In genomic region chr3:168511428-168512014, GRCh38 we compare ENCODE assay signal across 11 cellular contexts.
A peak's percentile ranks its signal among the peaks of the same experiment; 100 is the strongest.
DNase-seq lines count a peak whose midpoint lies in the region; ATAC-seq and TF ChIP-seq lines count a peak whose summit lies in the region.
"Had no signal": no experiment of that assay in that cellular context is flagged by ENCODE, and none has a peak within 500 bp of the region (broad histone marks: within the 10 kb centered on the region; RNA-seq: fewer than 3 reads in every experiment).

No MANE protein-coding gene starts in this region.

- H3K27ac ChIP-seq in aorta (ENCODE audit: low read depth in 1 of 2, low read length in 2 of 2), result no peak overlapping the region
- H3K27ac ChIP-seq: uterus had no signal

- no peaks in the 10 kb centered on the region for H3K36me3 ChIP-seq in aorta (ENCODE audit: control insufficient read depth in 1 of 2, insufficient read depth in 2 of 2, low read length in 1 of 2)
- H3K36me3 ChIP-seq: uterus had no signal

- intact Hi-C loops in aorta (cut with DNase I), result loop anchor here in 1 of 2 donors (5.0 kb wide), 1 partner anchor 336 kb away; no protein-coding TSS in a partner anchor

- H3K4me1 Mint-ChIP-seq in endothelial cell (ENCODE audit: unreplicated experiment), result peaks cover 20% of the 10 kb centered on the region
- H3K4me1 Mint-ChIP-seq: activated naive CD4-positive, alpha-beta T cell treated with anti-CD3 and anti-CD28 coated beads, Interleukin-2, amount 10 ng/mL, durations not matched to agents 7 days and 5 days had no signal

- no peaks in the 10 kb centered on the region for H3K27me3 Mint-ChIP-seq in endothelial cell (ENCODE audit: unreplicated experiment)
- H3K27me3 Mint-ChIP-seq: activated naive CD4-positive, alpha-beta T cell treated with anti-CD3 and anti-CD28 coated beads, Interleukin-2, amount 10 ng/mL, durations not matched to agents 7 days and 5 days; natural killer cell treated with Interleukin-12 subunit alpha and Interleukin-12 subunit beta and Interleukin-15 and Interleukin-18, amount 100 ng/mL, for 72 hours had no signal

- H3K4me3 ChIP-seq in retinal pigment epithelial cell (ENCODE audit: low read length) (no peak overlapping the region), aorta (ENCODE audit: low read length in 2 of 2) (no peak overlapping the region)
- H3K4me3 ChIP-seq: uterus had no signal

- H3K27me3 ChIP-seq in aorta (ENCODE audit: control insufficient read depth in 1 of 2, insufficient read depth in 2 of 2, low read length in 1 of 2), result no peaks in the 10 kb centered on the region
- H3K27me3 ChIP-seq: uterus had no signal

- peak; percentile 61 for TF ChIP-seq CTCF in endothelial cell (IDR thresholded peaks at IDR 0.05; ENCODE audit: unreplicated experiment)
- peak; percentile 68 for TF ChIP-seq CTCF in retinal pigment epithelial cell (conservative IDR thresholded peaks at IDR 0.05; ENCODE audit: low read depth, low read length)

- no peaks in the 10 kb centered on the region for H3K36me3 Mint-ChIP-seq in endothelial cell (ENCODE audit: low read depth, unreplicated experiment)
- H3K36me3 Mint-ChIP-seq: activated naive CD4-positive, alpha-beta T cell treated with anti-CD3 and anti-CD28 coated beads, Interleukin-2, amount 10 ng/mL, durations not matched to agents 7 days and 5 days; natural killer cell treated with Interleukin-12 subunit alpha and Interleukin-12 subunit beta and Interleukin-15 and Interleukin-18, amount 100 ng/mL, for 72 hours had no signal

- no peaks in the 10 kb centered on the region for H3K9me3 Mint-ChIP-seq in endothelial cell (ENCODE audit: unreplicated experiment)
- H3K9me3 Mint-ChIP-seq: activated naive CD4-positive, alpha-beta T cell treated with anti-CD3 and anti-CD28 coated beads, Interleukin-2, amount 10 ng/mL, durations not matched to agents 7 days and 5 days; natural killer cell treated with Interleukin-12 subunit alpha and Interleukin-12 subunit beta and Interleukin-15 and Interleukin-18, amount 100 ng/mL, for 72 hours had no signal

- H3K4me3 Mint-ChIP-seq in endothelial cell (ENCODE audit: unreplicated experiment), result no peak overlapping the region
- H3K4me3 Mint-ChIP-seq: activated naive CD4-positive, alpha-beta T cell treated with anti-CD3 and anti-CD28 coated beads, Interleukin-2, amount 10 ng/mL, durations not matched to agents 7 days and 5 days; natural killer cell treated with Interleukin-12 subunit alpha and Interleukin-12 subunit beta and Interleukin-15 and Interleukin-18, amount 100 ng/mL, for 72 hours had no signal

- H3K4me1 ChIP-seq in aorta (ENCODE audit: control insufficient read depth in 1 of 2, insufficient read depth in 2 of 2, low read length in 2 of 2), result no peaks in the 10 kb centered on the region
- H3K4me1 ChIP-seq: uterus had no signal

- DNase-seq in NCI-H82 (lab: John Stamatoyannopoulos, UW), result peak; percentile 50
- no peak for DNase-seq in NCI-H82 treated with DMSO at 0.1 percent for 48 hours (lab: John Stamatoyannopoulos, UW; ENCODE audit: unreplicated experiment)
- peak; percentile 46 for DNase-seq in NCI-H146 treated with DMSO at 0.1 percent for 48 hours (lab: John Stamatoyannopoulos, UW; ENCODE audit: unreplicated experiment)
- DNase-seq in endothelial cell (ENCODE audit: low spot score), result no peak
- DNase-seq in retinal pigment epithelial cell (ENCODE audit: low read depth), result no peak
- DNase-seq in aorta, result no peak
- DNase-seq: activated naive CD4-positive, alpha-beta T cell treated with anti-CD3 and anti-CD28 coated beads, Interleukin-2, amount 10 ng/mL, durations not matched to agents 7 days and 5 days; uterus had no signal

- no peaks in the 10 kb centered on the region for H3K9me3 ChIP-seq in aorta (ENCODE audit: control insufficient read depth, low read length)
- H3K9me3 ChIP-seq: uterus had no signal

- 60 to 64% methylated on average over 3 of the region's 3 CpGs for WGBS in aorta, 2 donors

- no peak for ATAC-seq in HG02678 (IDR thresholded peaks at IDR 0.05; ENCODE audit: unreplicated experiment)
- no peak for ATAC-seq in HG03571 (IDR thresholded peaks at IDR 0.05; ENCODE audit: unreplicated experiment)
- no peak for ATAC-seq in aorta (ENCODE audit: low FRiP score)
- ATAC-seq: natural killer cell treated with Interleukin-12 subunit alpha and Interleukin-12 subunit beta and Interleukin-15 and Interleukin-18, amount 100 ng/mL, for 72 hours had no signal

- no peak overlapping the region for H3K27ac Mint-ChIP-seq in endothelial cell (ENCODE audit: unreplicated experiment)
- H3K27ac Mint-ChIP-seq: activated naive CD4-positive, alpha-beta T cell treated with anti-CD3 and anti-CD28 coated beads, Interleukin-2, amount 10 ng/mL, durations not matched to agents 7 days and 5 days; natural killer cell treated with Interleukin-12 subunit alpha and Interleukin-12 subunit beta and Interleukin-15 and Interleukin-18, amount 100 ng/mL, for 72 hours had no signal

Comparison
In these comparisons a context has a peak if more than half of its experiments do, and no peak if none do; other contexts are left out.
1. DNase-seq: peak in NCI-H82 (single experiment) and NCI-H146 treated with DMSO at 0.1 percent for 48 hours (single experiment); none in NCI-H82 treated with DMSO at 0.1 percent for 48 hours (single experiment), endothelial cell (single experiment), retinal pigment epithelial cell (single experiment) and aorta (0 of 2).